Comparison of ENCODE assay signal across 3 cellular contexts in the genomic region with DNA sequence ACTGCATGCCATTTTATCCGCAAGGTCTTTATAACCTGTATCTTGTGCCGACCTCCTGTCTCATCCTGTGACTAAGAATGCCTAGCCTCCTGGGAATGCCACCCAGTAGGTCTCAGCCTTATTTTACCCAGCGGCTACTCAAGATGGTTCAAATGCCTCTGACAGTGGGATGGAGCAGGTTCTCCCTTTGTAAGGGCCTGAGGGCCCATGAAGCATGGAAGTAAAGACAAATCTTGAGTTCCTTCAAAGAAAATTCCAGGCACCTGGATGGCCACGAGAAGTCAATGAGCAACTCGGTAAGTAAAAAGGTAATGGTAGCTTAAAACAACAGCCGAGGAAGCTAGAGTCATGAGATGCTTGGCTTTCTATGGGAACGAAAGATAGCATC.
"Had no signal": no experiment of that assay in that cellular context is flagged by ENCODE, and none has a peak within 500 bp of the region (broad histone marks: within the 10 kb centered on the region; RNA-seq: fewer than 3 reads in every experiment).

No MANE protein-coding gene starts in this region.

- ATAC-seq: GM12878 had no signal

- DNase-seq: GDM1, GF-D8 had no signal

- H3K4me3 ChIP-seq: GM12878 had no signal
